In genomic region chr10:26573674-26574073, GRCh38 we compare ENCODE assay signal across 14 cellular contexts.
DNase-seq lines count a peak whose midpoint lies in the region; ATAC-seq and TF ChIP-seq lines count a peak whose summit lies in the region.
"Had no signal": no experiment of that assay in that cellular context is flagged by ENCODE, and none has a peak within 500 bp of the region (broad histone marks: within the 10 kb centered on the region; RNA-seq: fewer than 3 reads in every experiment).

No MANE protein-coding gene starts in this region.

- H3K27me3 ChIP-seq in GM23338 (ENCODE audit: insufficient read depth), result no peaks in the 10 kb centered on the region
- H3K27me3 ChIP-seq in CD8-positive, alpha-beta memory T cell (ENCODE audit: insufficient read depth, low read length, poor library complexity, severe bottlenecking), result no peaks in the 10 kb centered on the region
- H3K27me3 ChIP-seq: BLaER1 had no signal

- H3K9me3 Mint-ChIP-seq in GM23338 (peaks cover 14% of the 10 kb centered on the region), WTC11 (peaks cover 28% of the 10 kb centered on the region), memory B cell (peaks cover 18% of the 10 kb centered on the region), nephron progenitor cell (peaks cover 37% of the 10 kb centered on the region)
- peaks cover 0 to 11% (median 0%) of the 10 kb centered on the region in 5 donors for H3K9me3 Mint-ChIP-seq in CD8-positive, alpha-beta memory T cell

- POLR2A ChIA-PET in WTC11 (lab: Charles Lee), result no interaction called here
- POLR2A ChIA-PET in CD8-positive, alpha-beta memory T cell (lab: Charles Lee), result no interaction called here

- no peak overlapping the region for H3K4me2 ChIP-seq in GM23338
- H3K4me2 ChIP-seq: BLaER1 had no signal

- H3K4me1 Mint-ChIP-seq in GM23338, result peaks cover 6% of the 10 kb centered on the region; the same call in 2 of the 3 replicates
- peaks cover 5% of the 10 kb centered on the region for H3K4me1 Mint-ChIP-seq in WTC11
- H3K4me1 Mint-ChIP-seq in memory B cell, result peaks cover 15% of the 10 kb centered on the region
- peaks cover 5 to 8% (median 5%) of the 10 kb centered on the region in 3 donors for H3K4me1 Mint-ChIP-seq in CD8-positive, alpha-beta memory T cell
- H3K4me1 Mint-ChIP-seq in nephron progenitor cell, result peaks cover 6% of the 10 kb centered on the region
- H3K4me1 Mint-ChIP-seq: nephron had no signal

- DNase-seq in CD1c-positive myeloid dendritic cell (ENCODE audit: extremely low spot score) (peak; percentile 81), GM23338 (ENCODE audit: low spot score) (peak; percentile 63), WTC11 (ENCODE audit: low spot score) (peak; percentile 32), memory B cell (ENCODE audit: low spot score in 2 of 2) (no peak), mucosa of gallbladder (ENCODE audit: low spot score) (no peak), nephron progenitor cell (no peak)
- DNase-seq in CD8-positive, alpha-beta memory T cell, result no peak
- DNase-seq: activated CD4-positive, CD25-positive, alpha-beta regulatory T cell treated with anti-CD3 and anti-CD28 coated beads, Interleukin-2, amount 50 U/mL, for 72 hours; Karpas-422 had no signal

- no peaks in the 10 kb centered on the region for H3K79me2 ChIP-seq in GM23338 (replicated peaks; ENCODE audit: insufficient read depth)

- no peaks in the 10 kb centered on the region for H4K20me1 ChIP-seq in GM23338 (replicated peaks; ENCODE audit: insufficient read depth)
- H4K20me1 ChIP-seq: BLaER1 had no signal

- no peaks in the 10 kb centered on the region for H3K9me2 ChIP-seq in GM23338 (ENCODE audit: insufficient read depth)

- no peak overlapping the region for H3K27ac ChIP-seq in GM23338 (ENCODE audit: low read depth)
- H3K27ac ChIP-seq in CD8-positive, alpha-beta memory T cell (ENCODE audit: low read depth, low read length), result no peak overlapping the region
- H3K27ac ChIP-seq: BLaER1, cardiac muscle cell, SJSA1 had no signal

- H3F3A ChIP-seq in GM23338 (replicated peaks; ENCODE audit: low read depth), result no peaks in the 10 kb centered on the region

- no peaks in the 10 kb centered on the region for H3K9me3 ChIP-seq in CD8-positive, alpha-beta memory T cell (ENCODE audit: low read length)
- H3K9me3 ChIP-seq: SJSA1 had no signal

- no peak overlapping the region for H3K4me3 ChIP-seq in GM23338
- H3K4me3 ChIP-seq in CD8-positive, alpha-beta memory T cell (ENCODE audit: low read length), result no peak overlapping the region
- H3K4me3 ChIP-seq: BLaER1, cardiac muscle cell, SJSA1 had no signal

- H3K4me1 ChIP-seq in GM23338 (ENCODE audit: insufficient read depth), result peaks cover 4% of the 10 kb centered on the region; the same call in 1 of the 2 replicates
- H3K4me1 ChIP-seq in CD8-positive, alpha-beta memory T cell (ENCODE audit: insufficient read depth, low read length), result no peaks in the 10 kb centered on the region
- H3K4me1 ChIP-seq: BLaER1, SJSA1 had no signal

- H2AFZ ChIP-seq in GM23338, result peak overlapping the region; percentile 92; the same call in 1 of the 2 replicates

- peaks cover 7% of the 10 kb centered on the region; the same call in 1 of the 3 replicates for H3K36me3 Mint-ChIP-seq in GM23338 (ENCODE audit: low read depth)
- peaks cover 12% of the 10 kb centered on the region for H3K36me3 Mint-ChIP-seq in WTC11
- H3K36me3 Mint-ChIP-seq in memory B cell, result peaks cover 42% of the 10 kb centered on the region
- H3K36me3 Mint-ChIP-seq in CD8-positive, alpha-beta memory T cell, result peaks cover 33 to 58% (median 40%) of the 10 kb centered on the region in 3 donors
- H3K36me3 Mint-ChIP-seq in nephron progenitor cell (ENCODE audit: low read depth), result no peaks in the 10 kb centered on the region

- no peaks in the 10 kb centered on the region for H3K36me3 ChIP-seq in GM23338 (ENCODE audit: insufficient read depth)
- no peaks in the 10 kb centered on the region for H3K36me3 ChIP-seq in CD8-positive, alpha-beta memory T cell (ENCODE audit: insufficient read depth, low read length)
- H3K36me3 ChIP-seq: cardiac muscle cell, SJSA1 had no signal

- H3K4me3 Mint-ChIP-seq in GM23338 (no peak overlapping the region), WTC11 (no peak overlapping the region), memory B cell (peak overlapping the region; percentile 22), nephron progenitor cell (no peak overlapping the region)
- H3K4me3 Mint-ChIP-seq in CD8-positive, alpha-beta memory T cell, result no peak overlapping the region
- H3K4me3 Mint-ChIP-seq: nephron had no signal

- CTCF ChIA-PET in WTC11 (lab: Charles Lee), result interaction anchor here (1.4 kb wide), 1 partner anchor 238 kb away, joined by 3 read pairs; no protein-coding TSS in a partner anchor
- CTCF ChIA-PET in CD8-positive, alpha-beta memory T cell (lab: Charles Lee), result no interaction called here

- peak; percentile 88 for ATAC-seq in GM23338
- ATAC-seq in WTC11, result peak; percentile 98
- no peak for ATAC-seq in memory B cell (ENCODE audit: low read depth)
- no peak for ATAC-seq in HG02870 (IDR thresholded peaks at IDR 0.05; ENCODE audit: unreplicated experiment)

- TF ChIP-seq CTCF in GM23338 (conservative IDR thresholded peaks at IDR 0.05; ENCODE audit: low read depth in 2 of 2) (peak; percentile 40 to 53), WTC11 (IDR thresholded peaks at IDR 0.05) (no peak), nephron progenitor cell (IDR thresholded peaks at IDR 0.05) (no peak)

- H3K27ac Mint-ChIP-seq in GM23338 (no peak overlapping the region), WTC11 (no peak overlapping the region), memory B cell (peak overlapping the region; percentile 86), nephron progenitor cell (no peak overlapping the region)
- H3K27ac Mint-ChIP-seq in CD8-positive, alpha-beta memory T cell, result peak overlapping the region in 4 of 8 donors; percentile 2 to 77 (median 30)
- H3K27ac Mint-ChIP-seq: nephron had no signal

- H3K27me3 Mint-ChIP-seq in GM23338 (ENCODE audit: insufficient read depth, low read depth, poor library complexity) (no peaks in the 10 kb centered on the region), WTC11 (ENCODE audit: low read depth) (no peaks in the 10 kb centered on the region), memory B cell (no peaks in the 10 kb centered on the region), nephron progenitor cell (ENCODE audit: low read depth, poor library complexity) (peaks cover 28% of the 10 kb centered on the region)
- H3K27me3 Mint-ChIP-seq in CD8-positive, alpha-beta memory T cell, result peaks cover 0 to 3% of the 10 kb centered on the region in 2 donors

TF ChIP-seq in GM23338, 12 proteins besides CTCF, POLR2A, EP300 and RAD21 (continues in another document):
- TF ChIP-seq EZH2 (IDR thresholded peaks at IDR 0.05; ENCODE audit: low read depth, unreplicated experiment), result no peak
- TF ChIP-seq STAT1 (IDR thresholded peaks at IDR 0.05; ENCODE audit: unreplicated experiment), result no peak
- no peak for TF ChIP-seq EZH2phosphoT487 (IDR thresholded peaks at IDR 0.05; ENCODE audit: unreplicated experiment)
- no peak for TF ChIP-seq NANOG (IDR thresholded peaks at IDR 0.05; ENCODE audit: borderline replicate concordance)
- TF ChIP-seq ZNF331 (CRISPR knock-in tag; IDR thresholded peaks at IDR 0.05; ENCODE audit: low read depth), result no peak
- TF ChIP-seq ZNF114 (CRISPR knock-in tag; IDR thresholded peaks at IDR 0.05), result no peak

TF ChIP-seq in WTC11, 78 proteins besides CTCF, POLR2A, EP300 and RAD21 (continues in another document):
- no peak for TF ChIP-seq ZNF232 (CRISPR knock-in tag; IDR thresholded peaks at IDR 0.05)
- no peak for TF ChIP-seq NR1H2 (CRISPR knock-in tag; IDR thresholded peaks at IDR 0.05)
- TF ChIP-seq ARID4B (CRISPR knock-in tag; IDR thresholded peaks at IDR 0.05; ENCODE audit: borderline replicate concordance), result no peak
- no peak for TF ChIP-seq ZNF263 (CRISPR knock-in tag; IDR thresholded peaks at IDR 0.05; ENCODE audit: low read depth)
- TF ChIP-seq JAZF1 (CRISPR knock-in tag; IDR thresholded peaks at IDR 0.05), result no peak

Comparison
In these comparisons a context has a peak if more than half of its experiments do, and no peak if none do; other contexts are left out.
1. DNase-seq: peak in CD1c-positive myeloid dendritic cell (single experiment), GM23338 (single experiment) and WTC11 (single experiment); none in memory B cell (0 of 2), mucosa of gallbladder (single experiment), CD8-positive, alpha-beta memory T cell (0 of 5) and nephron progenitor cell (single experiment).
2. ATAC-seq: peak in GM23338 (single experiment) and WTC11 (single experiment); none in memory B cell (single experiment) and HG02870 (single experiment).
3. CTCF ChIP-seq: peak in GM23338 (2 of 2); none in WTC11 (single experiment) and nephron progenitor cell (single experiment).